Comparison of ENCODE assay signal across 11 cellular contexts in the genomic region with DNA sequence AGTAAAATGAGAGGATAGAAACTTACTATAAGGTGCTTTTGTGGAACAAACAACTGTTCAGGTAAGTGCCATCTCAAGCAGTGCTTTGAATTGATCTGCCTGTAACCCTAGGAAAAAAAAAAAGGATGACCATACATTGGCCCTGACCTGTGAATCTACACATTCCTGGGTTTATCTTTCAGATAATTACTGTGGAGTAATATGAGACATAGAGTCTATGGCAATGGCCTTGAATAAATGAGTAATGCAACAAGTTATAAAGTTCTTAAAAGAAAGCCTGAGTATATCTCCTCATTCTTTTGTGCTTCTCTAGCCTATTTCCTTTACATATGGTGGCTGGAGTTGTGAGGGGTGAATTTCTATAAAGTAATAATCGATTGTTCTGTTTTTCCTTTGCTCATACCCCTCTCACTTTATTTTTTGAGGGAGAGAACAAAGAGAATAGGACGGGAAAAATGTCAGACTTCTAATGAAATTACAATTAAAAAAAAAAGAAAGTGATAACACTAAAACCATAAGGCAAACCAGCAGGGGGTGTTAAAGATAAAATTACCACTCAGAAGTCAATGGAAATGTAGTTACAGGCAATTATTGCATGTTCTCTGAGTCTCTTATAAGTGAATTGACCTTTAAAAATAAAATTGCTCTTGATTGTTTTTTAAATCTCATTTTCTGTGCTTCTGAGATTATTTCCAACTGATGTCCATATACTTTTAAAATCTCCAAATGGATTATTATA. TPM values are rescaled to one million over a fixed set of nuclear protein-coding genes. Genes with fewer than 3 reads are reported as not detected.
DNase-seq lines count a peak whose midpoint lies in the region; ATAC-seq and TF ChIP-seq lines count a peak whose summit lies in the region.
"Had no signal": no experiment of that assay in that cellular context is flagged by ENCODE, and none has a peak within 500 bp of the region (broad histone marks: within the 10 kb centered on the region; RNA-seq: fewer than 3 reads in every experiment).

No MANE protein-coding gene starts in this region.

- TF ChIP-seq CTCF in MCF 10A (IDR thresholded peaks at IDR 0.05; ENCODE audit: unreplicated experiment): peak; percentile 21
- TF ChIP-seq CTCF in breast epithelium (IDR thresholded peaks at IDR 0.05): peak in 1 of 3 donors; percentile 21
- TF ChIP-seq CTCF in PC-9 (conservative IDR thresholded peaks at IDR 0.05): peak; percentile 65
- peak; percentile 46 for TF ChIP-seq CTCF in fibroblast of the aortic adventitia (IDR thresholded peaks at IDR 0.05; ENCODE audit: insufficient read depth, low read length)
- TF ChIP-seq CTCF in thoracic aorta (IDR thresholded peaks at IDR 0.05): peak; percentile 49

- TF ChIP-seq POLR2A in breast epithelium (IDR thresholded peaks at IDR 0.05): no peak

- no peaks in the 10 kb centered on the region for H3K36me3 Mint-ChIP-seq in MCF 10A (ENCODE audit: insufficient read depth, unreplicated experiment)
- H3K36me3 Mint-ChIP-seq in activated naive CD4-positive, alpha-beta T cell treated with anti-CD3 and anti-CD28 coated beads for 36 hours (ENCODE audit: low read depth): no peaks in the 10 kb centered on the region

- H3K27me3 Mint-ChIP-seq in MCF 10A (ENCODE audit: insufficient read depth, unreplicated experiment): no peaks in the 10 kb centered on the region
- no peaks in the 10 kb centered on the region for H3K27me3 Mint-ChIP-seq in activated naive CD4-positive, alpha-beta T cell treated with anti-CD3 and anti-CD28 coated beads for 36 hours (ENCODE audit: low read depth)

- peaks cover 24% of the 10 kb centered on the region for H3K4me1 Mint-ChIP-seq in MCF 10A (ENCODE audit: insufficient read depth, unreplicated experiment)
- peaks cover 25% of the 10 kb centered on the region for H3K4me1 Mint-ChIP-seq in activated naive CD4-positive, alpha-beta T cell treated with anti-CD3 and anti-CD28 coated beads for 36 hours (ENCODE audit: low read depth)

- H3K9me2 ChIP-seq in PC-9 (ENCODE audit: insufficient read depth): no peaks in the 10 kb centered on the region

- POLR2A ChIA-PET in MCF 10A (lab: Yijun Ruan, JAX): interaction anchor here (1.2 to 3.9 kb wide), 5 partner anchors 11 to 92 kb away, joined by 3 to 31 read pairs (median 13); partner anchors contain the start of gene ATP1A1
- POLR2A ChIA-PET in PC-9 (lab: Charles Lee; ENCODE audit: unreplicated experiment): interaction anchor here (0.7 kb wide), 2 partner anchors 12 to 15 kb away, joined by 8 to 10 read pairs; no protein-coding TSS in a partner anchor

- H3F3A ChIP-seq in PC-9 (ENCODE audit: insufficient read depth, low read depth): peaks cover 28% of the 10 kb centered on the region

- CTCF ChIA-PET in MCF 10A (lab: Yijun Ruan, JAX): interaction anchor here (0.7 to 1.6 kb wide), 4 partner anchors 8 to 124 kb away, joined by 3 to 7 read pairs (median 3); no protein-coding TSS in a partner anchor
- CTCF ChIA-PET in PC-9 (lab: Charles Lee): interaction anchor here (0.6 kb wide), 1 partner anchor 93 kb away, joined by 11 read pairs; no protein-coding TSS in a partner anchor
- CTCF ChIA-PET in activated naive CD4-positive, alpha-beta T cell treated with anti-CD3 and anti-CD28 coated beads for 36 hours (lab: Charles Lee): interaction anchor here (1.0 to 3.7 kb wide), 2 partner anchors 125 to 221 kb away, joined by 5 to 31 read pairs; no protein-coding TSS in a partner anchor

- intact Hi-C loops in MCF 10A (cut with micrococcal nuclease): loop anchor here (1.0 to 2.0 kb wide), 2 partner anchors 124 to 139 kb away; no protein-coding TSS in a partner anchor
- intact Hi-C loops in breast epithelium (cut with DNase I; ENCODE audit: low total_unique reads): loop anchor here (10.0 kb wide), 1 partner anchor 124 kb away; no protein-coding TSS in a partner anchor
- intact Hi-C loops in PC-9 (cut with micrococcal nuclease; ENCODE audit: unreplicated experiment): no loop called here
- intact Hi-C loops in activated naive CD4-positive, alpha-beta T cell treated with anti-CD3 and anti-CD28 coated beads for 36 hours (cut with micrococcal nuclease): loop anchor here (1.0 kb wide), 2 partner anchors 125 to 221 kb away; no protein-coding TSS in a partner anchor

- no TSS peak for BruUV-seq in MCF 10A (replicated peaks; lab: Mats Ljungman, UMichigan)
- no TSS peak for BruUV-seq in PC-9 (replicated peaks; lab: Mats Ljungman, UMichigan)

- H3K27ac Mint-ChIP-seq in MCF 10A (ENCODE audit: low read depth, unreplicated experiment): no peak overlapping the region
- H3K27ac Mint-ChIP-seq in activated naive CD4-positive, alpha-beta T cell treated with anti-CD3 and anti-CD28 coated beads for 36 hours: no peak overlapping the region

- ATAC-seq in thoracic aorta (ENCODE audit: insufficient number of reproducible peaks, low FRiP score, low read depth): no peak
- no peak for ATAC-seq in GM21526 (IDR thresholded peaks at IDR 0.05; ENCODE audit: low FRiP score, unreplicated experiment)

- no peaks in the 10 kb centered on the region for H3K9me3 ChIP-seq in breast epithelium
- H3K9me3 ChIP-seq in PC-9 (ENCODE audit: insufficient read depth, low read depth): no peaks in the 10 kb centered on the region; the same call in 1 of the 2 replicates
- H3K9me3 ChIP-seq in thoracic aorta: no peaks in the 10 kb centered on the region
- H3K9me3 ChIP-seq: BLaER1 had no signal

- H3K4me1 ChIP-seq in breast epithelium (no peaks in the 10 kb centered on the region), PC-9 (replicated peaks; ENCODE audit: insufficient read depth) (peaks cover 56% of the 10 kb centered on the region), thoracic aorta (ENCODE audit: control insufficient read depth in 1 of 2, low read depth in 2 of 2) (no peaks in the 10 kb centered on the region)

- H3K79me2 ChIP-seq in PC-9 (ENCODE audit: low read depth): no peaks in the 10 kb centered on the region

- no peaks in the 10 kb centered on the region for H3K9me3 Mint-ChIP-seq in MCF 10A (ENCODE audit: unreplicated experiment)
- no peaks in the 10 kb centered on the region for H3K9me3 Mint-ChIP-seq in activated naive CD4-positive, alpha-beta T cell treated with anti-CD3 and anti-CD28 coated beads for 36 hours

- no peak overlapping the region for H2AFZ ChIP-seq in PC-9

- DNase-seq in MCF 10A (ENCODE audit: unreplicated experiment): peak; percentile 48
- DNase-seq in breast epithelium (ENCODE audit: low spot score in 2 of 2): no peak
- DNase-seq in PC-9: peak in 1 of 2 experiments; percentile 65
- DNase-seq in fibroblast of the aortic adventitia (ENCODE audit: low read depth): peak; percentile 69
- no peak for DNase-seq in thoracic aorta (ENCODE audit: low spot score)
- DNase-seq in activated naive CD4-positive, alpha-beta T cell treated with anti-CD3 and anti-CD28 coated beads for 36 hours: no peak
- DNase-seq in middle frontal gyrus (ENCODE audit: extremely low spot score, low spot score): no peak
- DNase-seq: NCI-H187 had no signal

- no peak overlapping the region for H3K4me3 Mint-ChIP-seq in MCF 10A (ENCODE audit: unreplicated experiment)
- no peak overlapping the region for H3K4me3 Mint-ChIP-seq in activated naive CD4-positive, alpha-beta T cell treated with anti-CD3 and anti-CD28 coated beads for 36 hours

- peak overlapping the region; percentile 32 for H3K4me2 ChIP-seq in PC-9
- H3K4me2 ChIP-seq: BLaER1 had no signal

- no peaks in the 10 kb centered on the region for H4K20me1 ChIP-seq in PC-9 (ENCODE audit: insufficient read depth)
- H4K20me1 ChIP-seq: BLaER1 had no signal

- H3K27me3 ChIP-seq in breast epithelium (no peaks in the 10 kb centered on the region), PC-9 (ENCODE audit: insufficient read depth, low read depth) (no peaks in the 10 kb centered on the region), thoracic aorta (replicated peaks; ENCODE audit: insufficient read depth) (no peaks in the 10 kb centered on the region)
- H3K27me3 ChIP-seq: BLaER1 had no signal

- no peak overlapping the region for H3K4me3 ChIP-seq in breast epithelium
- H3K4me3 ChIP-seq in PC-9: no peak overlapping the region
- no peak overlapping the region for H3K4me3 ChIP-seq in fibroblast of the aortic adventitia (ENCODE audit: low read depth, low read length)
- no peak overlapping the region for H3K4me3 ChIP-seq in thoracic aorta
- H3K4me3 ChIP-seq: BLaER1, skin epidermis had no signal

- H3K27ac ChIP-seq in breast epithelium (no peak overlapping the region), PC-9 (peak overlapping the region; percentile 24), thoracic aorta (no peak overlapping the region)
- H3K27ac ChIP-seq: BLaER1 had no signal

- H3K36me3 ChIP-seq in breast epithelium (no peaks in the 10 kb centered on the region), PC-9 (ENCODE audit: low read depth) (no peaks in the 10 kb centered on the region), thoracic aorta (no peaks in the 10 kb centered on the region)
- H3K36me3 ChIP-seq: BLaER1 had no signal

RNA-seq across cellular contexts. Expression of gene ATP1A1, which starts 12.4 kb away (rescaled TPM):
- total RNA-seq in MCF 10A (2022): 361 and 378 TPM in 2 replicates
- 100 to 1,000 TPM; 235 to 423 (median 331) TPM for total RNA-seq in breast epithelium
- 393 and 399 TPM in 2 replicates for total RNA-seq in PC-9 (2021)
- 95.0 and 126 TPM in 2 replicates for total RNA-seq in fibroblast of the aortic adventitia (ENCODE audit: low replicate concordance)
- 100 to 1,000 TPM; 244 to 310 TPM for total RNA-seq in thoracic aorta
- total RNA-seq in activated naive CD4-positive, alpha-beta T cell treated with anti-CD3 and anti-CD28 coated beads for 36 hours: 100 to 1,000 TPM; 360 to 370 TPM

Comparison
In these comparisons a context has a peak if more than half of its experiments do, and no peak if none do; other contexts are left out.
1. DNase-seq: peak in MCF 10A (single experiment) and fibroblast of the aortic adventitia (single experiment); none in breast epithelium (0 of 2), thoracic aorta (single experiment), activated naive CD4-positive, alpha-beta T cell treated with anti-CD3 and anti-CD28 coated beads for 36 hours (single experiment) and middle frontal gyrus (single experiment).